11 cellular contexts compared by ENCODE assay signal in the genomic region with DNA sequence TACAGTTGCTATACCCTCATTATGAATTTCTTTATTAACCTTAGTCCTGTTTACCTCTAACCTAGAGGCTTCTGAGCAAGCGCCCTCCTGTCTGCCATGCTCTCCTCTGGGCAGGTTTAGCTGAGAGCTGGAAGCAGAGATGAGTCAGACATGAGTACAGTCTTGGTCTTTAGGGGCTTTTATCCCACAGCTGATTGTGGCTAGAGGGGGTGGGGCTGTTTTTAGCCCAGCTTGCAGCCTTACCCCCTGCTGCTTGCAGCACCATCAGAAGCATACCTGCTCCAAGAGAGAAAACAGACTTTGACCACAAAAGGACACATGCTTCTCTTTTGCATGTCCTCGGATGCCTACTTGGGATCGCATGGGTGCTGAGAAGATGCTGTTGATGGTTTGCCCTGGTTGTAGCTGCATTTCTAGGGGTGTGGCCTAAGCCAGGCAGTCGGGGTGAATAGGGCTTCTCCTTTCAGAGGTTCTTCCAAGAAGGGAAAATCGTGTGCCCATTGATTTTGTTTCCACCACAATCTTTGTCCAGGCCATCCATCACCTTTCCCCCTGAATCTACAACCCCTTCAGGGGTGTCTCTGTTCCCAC.
DNase-seq lines count a peak whose midpoint lies in the region; ATAC-seq lines count a peak whose summit lies in the region.
"Had no signal": no experiment of that assay in that cellular context is flagged by ENCODE, and none has a peak within 500 bp of the region (broad histone marks: within the 10 kb centered on the region; RNA-seq: fewer than 3 reads in every experiment).

No MANE protein-coding gene starts in this region.

- no peaks in the 10 kb centered on the region for H3K9me3 Mint-ChIP-seq in activated naive CD8-positive, alpha-beta T cell (ENCODE audit: low read depth)
- H3K9me3 Mint-ChIP-seq in naive thymus-derived CD8-positive, alpha-beta T cell: no peaks in the 10 kb centered on the region
- H3K9me3 Mint-ChIP-seq: IgD-negative memory B cell; T-helper 2 cell treated with Interferon-gamma antibody and Interleukin-4, amounts not matched to agents 5 μg/mL and 100 μg/mL, for 36 hours had no signal

- H3K27me3 Mint-ChIP-seq in activated naive CD8-positive, alpha-beta T cell: no peaks in the 10 kb centered on the region
- no peaks in the 10 kb centered on the region for H3K27me3 Mint-ChIP-seq in naive thymus-derived CD8-positive, alpha-beta T cell

- ATAC-seq in GM18868 (IDR thresholded peaks at IDR 0.05; ENCODE audit: unreplicated experiment) (peak; percentile 95), HG03521 (IDR thresholded peaks at IDR 0.05; ENCODE audit: unreplicated experiment) (no peak)
- peak; percentile 82 to 87 for ATAC-seq in naive thymus-derived CD8-positive, alpha-beta T cell
- ATAC-seq: lower lobe of right lung had no signal

- H3K4me1 Mint-ChIP-seq in activated naive CD8-positive, alpha-beta T cell (ENCODE audit: low read depth): peaks cover 9% of the 10 kb centered on the region
- H3K4me1 Mint-ChIP-seq in naive thymus-derived CD8-positive, alpha-beta T cell: peaks cover 0 to 8% (median 7%) of the 10 kb centered on the region in 4 donors
- H3K4me1 Mint-ChIP-seq: IgD-negative memory B cell had no signal

- POLR2A ChIA-PET in naive thymus-derived CD8-positive, alpha-beta T cell (lab: Charles Lee): no interaction called here

- DNase-seq in HT1080 (ENCODE audit: low read depth) (peak; percentile 84), OCI-M2 (lab: John Stamatoyannopoulos, UW; ENCODE audit: unreplicated experiment) (no peak), NCI-H446 (lab: John Stamatoyannopoulos, UW) (no peak)
- DNase-seq in naive thymus-derived CD8-positive, alpha-beta T cell: peak in 7 of 10 donors; percentile 7 to 49 (median 26)
- DNase-seq: DMS53, lower lobe of right lung had no signal

- H3K4me3 Mint-ChIP-seq in activated naive CD8-positive, alpha-beta T cell: no peak overlapping the region
- peak overlapping the region in 1 of 10 donors; percentile 11 for H3K4me3 Mint-ChIP-seq in naive thymus-derived CD8-positive, alpha-beta T cell
- H3K4me3 Mint-ChIP-seq: IgD-negative memory B cell; T-helper 2 cell treated with Interferon-gamma antibody and Interleukin-4, amounts not matched to agents 5 μg/mL and 100 μg/mL, for 36 hours had no signal

- H3K36me3 Mint-ChIP-seq in activated naive CD8-positive, alpha-beta T cell: no peaks in the 10 kb centered on the region
- no peaks in the 10 kb centered on the region for H3K36me3 Mint-ChIP-seq in naive thymus-derived CD8-positive, alpha-beta T cell
- H3K36me3 Mint-ChIP-seq: IgD-negative memory B cell had no signal

- H3K27ac Mint-ChIP-seq in activated naive CD8-positive, alpha-beta T cell: peak overlapping the region; percentile 37
- peak overlapping the region in 6 of 10 donors; percentile 17 to 78 (median 55) for H3K27ac Mint-ChIP-seq in naive thymus-derived CD8-positive, alpha-beta T cell
- H3K27ac Mint-ChIP-seq: IgD-negative memory B cell; T-helper 2 cell treated with Interferon-gamma antibody and Interleukin-4, amounts not matched to agents 5 μg/mL and 100 μg/mL, for 36 hours had no signal

Comparison
In these comparisons a context has a peak if more than half of its experiments do, and no peak if none do; other contexts are left out.
1. DNase-seq: peak in HT1080 (single experiment) and naive thymus-derived CD8-positive, alpha-beta T cell (7 of 10); none in OCI-M2 (single experiment) and NCI-H446 (0 of 2).